Comparison of ENCODE assay signal across 8 cellular contexts in genomic region chr9:96612105-96612965, GRCh38. TPM values are rescaled to one million over a fixed set of nuclear protein-coding genes. Genes with fewer than 3 reads are reported as not detected.
DNase-seq lines count a peak whose midpoint lies in the region; ATAC-seq and TF ChIP-seq lines count a peak whose summit lies in the region.

No MANE protein-coding gene starts in this region.

- H3K4me3 ChIP-seq in breast epithelium, result peak overlapping the region in 1 of 3 donors; percentile 34
- H3K4me3 ChIP-seq in thoracic aorta, result peak overlapping the region; percentile 52
- H3K4me3 ChIP-seq in WERI-Rb-1 (ENCODE audit: low read depth, low read length), result no peak overlapping the region

- intact Hi-C loops in breast epithelium (cut with DNase I; ENCODE audit: low total_unique reads), result no loop called here

- TF ChIP-seq CTCF in breast epithelium (IDR thresholded peaks at IDR 0.05), result no peak
- TF ChIP-seq CTCF in thoracic aorta (IDR thresholded peaks at IDR 0.05), result no peak
- no peak for TF ChIP-seq CTCF in WERI-Rb-1 (IDR thresholded peaks at IDR 0.05; ENCODE audit: low read depth, low read length)

- H3K27me3 ChIP-seq in breast epithelium, result no peaks in the 10 kb centered on the region
- no peaks in the 10 kb centered on the region for H3K27me3 ChIP-seq in layer of hippocampus (ENCODE audit: control insufficient read depth, insufficient read depth, low read length)
- H3K27me3 ChIP-seq in thoracic aorta (replicated peaks; ENCODE audit: insufficient read depth), result no peaks in the 10 kb centered on the region
- no peaks in the 10 kb centered on the region for H3K27me3 ChIP-seq in WERI-Rb-1 (ENCODE audit: insufficient read depth, low read depth, severe bottlenecking)

- DNase-seq in AG08395 (ENCODE audit: low spot score), result peak; percentile 93
- DNase-seq in NCI-H1105 (lab: John Stamatoyannopoulos, UW), result peak; percentile 48
- DNase-seq in breast epithelium (ENCODE audit: low spot score in 2 of 2), result no peak
- DNase-seq in thoracic aorta (ENCODE audit: low spot score), result peak; percentile 19
- DNase-seq in activated CD4-positive, alpha-beta T cell treated with anti-CD3 and anti-CD28 coated beads for 1 hour, result no peak
- no peak for DNase-seq in AML-193 (lab: John Stamatoyannopoulos, UW)
- DNase-seq in WERI-Rb-1, result no peak

- H3K36me3 ChIP-seq in breast epithelium (no peaks in the 10 kb centered on the region), thoracic aorta (no peaks in the 10 kb centered on the region), WERI-Rb-1 (no peaks in the 10 kb centered on the region)

- ATAC-seq in thoracic aorta (ENCODE audit: insufficient number of reproducible peaks, low FRiP score, low read depth), result peak; percentile 89

- H3K9me3 ChIP-seq in breast epithelium, result no peaks in the 10 kb centered on the region
- H3K9me3 ChIP-seq in thoracic aorta, result no peaks in the 10 kb centered on the region
- no peaks in the 10 kb centered on the region for H3K9me3 ChIP-seq in WERI-Rb-1 (ENCODE audit: severe bottlenecking)

- H3K27ac ChIP-seq in breast epithelium, result peak overlapping the region; percentile 45 to 65
- peak overlapping the region; percentile 83 for H3K27ac ChIP-seq in layer of hippocampus (ENCODE audit: low read depth, low read length)
- peak overlapping the region; percentile 53 to 68 for H3K27ac ChIP-seq in thoracic aorta
- no peak overlapping the region for H3K27ac ChIP-seq in WERI-Rb-1

- TF ChIP-seq POLR2A in breast epithelium (IDR thresholded peaks at IDR 0.05), result no peak

- H3K4me1 ChIP-seq in breast epithelium, result no peaks in the 10 kb centered on the region
- H3K4me1 ChIP-seq in thoracic aorta (ENCODE audit: control insufficient read depth in 1 of 2, low read depth in 2 of 2), result peaks cover 16 to 21% of the 10 kb centered on the region in 2 donors

RNA-seq across cellular contexts. Expression of gene CDC14B, which starts 7.3 kb away (rescaled TPM):
- 10 to 100 TPM; 22.0 to 33.4 (median 23.9) TPM for total RNA-seq in breast epithelium
- 10 to 100 TPM; 25.7 to 39.5 TPM for total RNA-seq in thoracic aorta

RNA-seq across cellular contexts. Expression of gene PRXL2C, which starts 42.8 kb away (rescaled TPM):
- total RNA-seq in breast epithelium (10 to 100 TPM; 14.3 to 26.1 (median 16.1) TPM), thoracic aorta (10 to 100 TPM; 22.9 to 26.1 TPM)

Comparison
In these comparisons a context has a peak if more than half of its experiments do, and no peak if none do; other contexts are left out.
1. DNase-seq: peak in AG08395 (single experiment), NCI-H1105 (single experiment) and thoracic aorta (single experiment); none in breast epithelium (0 of 2), activated CD4-positive, alpha-beta T cell treated with anti-CD3 and anti-CD28 coated beads for 1 hour (single experiment), AML-193 (0 of 2) and WERI-Rb-1 (single experiment).